In the genomic region with DNA sequence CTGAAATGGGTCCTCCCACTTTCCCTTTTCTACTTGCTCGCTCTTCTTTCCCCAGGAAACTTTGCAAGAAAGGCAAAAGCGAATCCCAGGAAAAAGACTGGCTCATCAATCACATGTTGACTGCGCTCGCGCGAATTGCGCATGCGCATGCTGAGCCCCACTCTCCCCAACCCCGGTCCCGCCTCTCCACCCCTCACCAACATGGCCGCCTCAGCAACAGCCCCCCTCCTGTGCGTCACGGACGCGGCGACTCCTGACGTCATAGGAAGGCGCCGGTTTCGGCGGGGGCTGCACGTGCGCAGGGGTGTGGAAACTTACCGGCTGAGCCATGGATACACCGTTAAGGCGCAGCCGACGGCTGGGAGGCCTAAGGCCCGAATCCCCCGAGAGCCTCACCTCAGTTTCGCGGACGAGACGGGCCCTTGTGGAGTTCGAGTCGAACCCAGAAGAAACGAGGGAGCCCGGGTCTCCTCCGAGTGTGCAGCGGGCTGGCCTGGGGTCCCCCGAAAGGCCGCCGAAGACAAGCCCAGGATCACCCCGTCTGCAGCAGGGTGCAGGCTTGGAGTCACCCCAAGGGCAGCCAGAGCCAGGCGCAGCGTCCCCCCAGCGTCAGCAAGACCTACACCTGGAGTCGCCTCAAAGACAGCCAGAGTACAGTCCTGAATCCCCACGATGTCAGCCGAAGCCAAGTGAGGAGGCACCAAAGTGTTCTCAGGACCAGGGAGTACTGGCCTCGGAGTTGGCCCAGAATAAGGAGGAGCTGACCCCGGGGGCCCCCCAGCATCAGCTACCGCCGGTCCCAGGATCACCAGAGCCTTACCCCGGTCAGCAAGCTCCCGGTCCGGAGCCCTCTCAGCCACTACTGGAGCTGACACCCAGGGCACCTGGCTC, we compare ENCODE assay signal across 1 cellular context.
TF ChIP-seq lines count a peak whose summit lies in the region.

TSS of gene CCDC86 (plus strand) at position 317 of the 891 bp plus-strand sequence. CDS start at position 329, 12 bp downstream.

TF ChIP-seq in K562, 482 proteins besides CTCF, POLR2A, EP300 and RAD21 (continued from another document and continues in another):
- TF ChIP-seq ZNF398 (CRISPR knock-in tag; IDR thresholded peaks at IDR 0.05), result no peak
- peak; percentile 63; the same call in 1 of the 2 replicates for TF ChIP-seq ZNF76 (CRISPR knock-in tag; IDR thresholded peaks at IDR 0.05; ENCODE audit: borderline replicate concordance)
- TF ChIP-seq, protein P1, sequence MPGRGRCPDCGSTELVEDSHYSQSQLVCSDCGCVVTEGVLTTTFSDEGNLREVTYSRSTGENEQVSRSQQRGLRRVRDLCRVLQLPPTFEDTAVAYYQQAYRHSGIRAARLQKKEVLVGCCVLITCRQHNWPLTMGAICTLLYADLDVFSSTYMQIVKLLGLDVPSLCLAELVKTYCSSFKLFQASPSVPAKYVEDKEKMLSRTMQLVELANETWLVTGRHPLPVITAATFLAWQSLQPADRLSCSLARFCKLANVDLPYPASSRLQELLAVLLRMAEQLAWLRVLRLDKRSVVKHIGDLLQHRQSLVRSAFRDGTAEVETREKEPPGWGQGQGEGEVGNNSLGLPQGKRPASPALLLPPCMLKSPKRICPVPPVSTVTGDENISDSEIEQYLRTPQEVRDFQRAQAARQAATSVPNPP (IDR thresholded peaks at IDR 0.05; ENCODE audit: borderline replicate concordance, insufficient read depth, insufficient read length), result no peak
- TF ChIP-seq SMAD4 (CRISPR knock-in tag; conservative IDR thresholded peaks at IDR 0.05), result peak; percentile 32; the same call in 1 of the 2 replicates
- no peak for TF ChIP-seq MCM2 (IDR thresholded peaks at IDR 0.05; ENCODE audit: low read depth)
- TF ChIP-seq, protein P2, sequence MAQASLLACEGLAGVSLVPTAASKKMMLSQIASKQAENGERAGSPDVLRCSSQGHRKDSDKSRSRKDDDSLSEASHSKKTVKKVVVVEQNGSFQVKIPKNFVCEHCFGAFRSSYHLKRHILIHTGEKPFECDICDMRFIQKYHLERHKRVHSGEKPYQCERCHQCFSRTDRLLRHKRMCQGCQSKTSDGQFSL (CRISPR knock-in tag; IDR thresholded peaks at IDR 0.05), result peak; percentile 96
- TF ChIP-seq, protein P2 (tag; IDR thresholded peaks at IDR 0.05), result peak in 1 of 2 experiments; percentile 89; a peak in 2 of 4 replicates
- no peak for TF ChIP-seq U2AF1 (optimal IDR thresholded peaks at IDR 0.05; ENCODE audit: low read depth, low read length)
- peak; percentile 28 for TF ChIP-seq CHD1 (IDR thresholded peaks at IDR 0.05; ENCODE audit: low read length)
- peak; percentile 100 for TF ChIP-seq CREM (IDR thresholded peaks at IDR 0.05; ENCODE audit: low read depth)
- peak; percentile 91 for TF ChIP-seq MBD2 (IDR thresholded peaks at IDR 0.05; ENCODE audit: borderline replicate concordance, low read depth)
- TF ChIP-seq SMARCB1 (IDR thresholded peaks at IDR 0.05; ENCODE audit: insufficient read length, low read depth), result no peak
- TF ChIP-seq HNRNPK (IDR thresholded peaks at IDR 0.05; ENCODE audit: low read depth, low read length, poor library complexity, severe bottlenecking), result no peak
- TF ChIP-seq, protein P3, sequence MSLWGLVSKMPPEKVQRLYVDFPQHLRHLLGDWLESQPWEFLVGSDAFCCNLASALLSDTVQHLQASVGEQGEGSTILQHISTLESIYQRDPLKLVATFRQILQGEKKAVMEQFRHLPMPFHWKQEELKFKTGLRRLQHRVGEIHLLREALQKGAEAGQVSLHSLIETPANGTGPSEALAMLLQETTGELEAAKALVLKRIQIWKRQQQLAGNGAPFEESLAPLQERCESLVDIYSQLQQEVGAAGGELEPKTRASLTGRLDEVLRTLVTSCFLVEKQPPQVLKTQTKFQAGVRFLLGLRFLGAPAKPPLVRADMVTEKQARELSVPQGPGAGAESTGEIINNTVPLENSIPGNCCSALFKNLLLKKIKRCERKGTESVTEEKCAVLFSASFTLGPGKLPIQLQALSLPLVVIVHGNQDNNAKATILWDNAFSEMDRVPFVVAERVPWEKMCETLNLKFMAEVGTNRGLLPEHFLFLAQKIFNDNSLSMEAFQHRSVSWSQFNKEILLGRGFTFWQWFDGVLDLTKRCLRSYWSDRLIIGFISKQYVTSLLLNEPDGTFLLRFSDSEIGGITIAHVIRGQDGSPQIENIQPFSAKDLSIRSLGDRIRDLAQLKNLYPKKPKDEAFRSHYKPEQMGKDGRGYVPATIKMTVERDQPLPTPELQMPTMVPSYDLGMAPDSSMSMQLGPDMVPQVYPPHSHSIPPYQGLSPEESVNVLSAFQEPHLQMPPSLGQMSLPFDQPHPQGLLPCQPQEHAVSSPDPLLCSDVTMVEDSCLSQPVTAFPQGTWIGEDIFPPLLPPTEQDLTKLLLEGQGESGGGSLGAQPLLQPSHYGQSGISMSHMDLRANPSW (CRISPR knock-in tag; IDR thresholded peaks at IDR 0.05), result no peak
- TF ChIP-seq FOXP1 (CRISPR knock-in tag; IDR thresholded peaks at IDR 0.05), result 0 out of 2 replicates have a peak, but pooled peaks have one; percentile 55
- TF ChIP-seq TFAM (CRISPR knock-in tag; conservative IDR thresholded peaks at IDR 0.05), result no peak
- TF ChIP-seq KAT2B (IDR thresholded peaks at IDR 0.05; ENCODE audit: low read depth, low read length), result no peak
- no peak for TF ChIP-seq TCF15 (CRISPR knock-in tag; IDR thresholded peaks at IDR 0.05)
- TF ChIP-seq CBFB (CRISPR knock-in tag; IDR thresholded peaks at IDR 0.05), result peak; percentile 87; the same call in 1 of the 2 replicates
- no peak for TF ChIP-seq DNMT1 (IDR thresholded peaks at IDR 0.05)
- TF ChIP-seq TGIF2 (CRISPR knock-in tag; IDR thresholded peaks at IDR 0.05), result no peak
- peak; percentile 25 for TF ChIP-seq TAF1 (IDR thresholded peaks at IDR 0.05; ENCODE audit: control insufficient read depth, extremely low read depth, insufficient read depth, low read length, severe bottlenecking)
- TF ChIP-seq, protein P4, sequence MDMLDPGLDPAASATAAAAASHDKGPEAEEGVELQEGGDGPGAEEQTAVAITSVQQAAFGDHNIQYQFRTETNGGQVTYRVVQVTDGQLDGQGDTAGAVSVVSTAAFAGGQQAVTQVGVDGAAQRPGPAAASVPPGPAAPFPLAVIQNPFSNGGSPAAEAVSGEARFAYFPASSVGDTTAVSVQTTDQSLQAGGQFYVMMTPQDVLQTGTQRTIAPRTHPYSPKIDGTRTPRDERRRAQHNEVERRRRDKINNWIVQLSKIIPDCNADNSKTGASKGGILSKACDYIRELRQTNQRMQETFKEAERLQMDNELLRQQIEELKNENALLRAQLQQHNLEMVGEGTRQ (CRISPR knock-in tag; IDR thresholded peaks at IDR 0.05), result peak; percentile 65
- TF ChIP-seq SAP30 (IDR thresholded peaks at IDR 0.05; ENCODE audit: borderline replicate concordance, insufficient read depth, low read depth, low read length, poor library complexity, severe bottlenecking), result peak; percentile 100
- TF ChIP-seq GTF3C2 (IDR thresholded peaks at IDR 0.05; ENCODE audit: borderline replicate concordance, extremely low read depth, insufficient read length), result no peak
- TF ChIP-seq LCOR (CRISPR knock-in tag; IDR thresholded peaks at IDR 0.05), result peak; percentile 67
- no peak for TF ChIP-seq ESRRB (CRISPR knock-in tag; IDR thresholded peaks at IDR 0.05; ENCODE audit: borderline replicate concordance)
- TF ChIP-seq, protein P5, sequence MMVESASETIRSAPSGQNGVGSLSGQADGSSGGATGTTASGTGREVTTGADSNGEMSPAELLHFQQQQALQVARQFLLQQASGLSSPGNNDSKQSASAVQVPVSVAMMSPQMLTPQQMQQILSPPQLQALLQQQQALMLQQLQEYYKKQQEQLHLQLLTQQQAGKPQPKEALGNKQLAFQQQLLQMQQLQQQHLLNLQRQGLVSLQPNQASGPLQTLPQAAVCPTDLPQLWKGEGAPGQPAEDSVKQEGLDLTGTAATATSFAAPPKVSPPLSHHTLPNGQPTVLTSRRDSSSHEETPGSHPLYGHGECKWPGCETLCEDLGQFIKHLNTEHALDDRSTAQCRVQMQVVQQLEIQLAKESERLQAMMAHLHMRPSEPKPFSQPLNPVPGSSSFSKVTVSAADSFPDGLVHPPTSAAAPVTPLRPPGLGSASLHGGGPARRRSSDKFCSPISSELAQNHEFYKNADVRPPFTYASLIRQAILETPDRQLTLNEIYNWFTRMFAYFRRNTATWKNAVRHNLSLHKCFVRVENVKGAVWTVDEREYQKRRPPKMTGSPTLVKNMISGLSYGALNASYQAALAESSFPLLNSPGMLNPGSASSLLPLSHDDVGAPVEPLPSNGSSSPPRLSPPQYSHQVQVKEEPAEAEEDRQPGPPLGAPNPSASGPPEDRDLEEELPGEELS (CRISPR knock-in tag; IDR thresholded peaks at IDR 0.05; ENCODE audit: borderline replicate concordance), result no peak
- TF ChIP-seq UBTF (IDR thresholded peaks at IDR 0.05; ENCODE audit: borderline replicate concordance in 1 of 2, low read depth in 2 of 2, low read length in 2 of 2), result 0 out of 4 replicates have a peak, but pooled peaks of 1 of the 2 experiments have one; percentile 49
- TF ChIP-seq ZNF766 (CRISPR knock-in tag; conservative IDR thresholded peaks at IDR 0.05), result no peak
- peak; percentile 99 for TF ChIP-seq MEIS2 (IDR thresholded peaks at IDR 0.05; ENCODE audit: partially characterized antibody)
- TF ChIP-seq, protein P6, sequence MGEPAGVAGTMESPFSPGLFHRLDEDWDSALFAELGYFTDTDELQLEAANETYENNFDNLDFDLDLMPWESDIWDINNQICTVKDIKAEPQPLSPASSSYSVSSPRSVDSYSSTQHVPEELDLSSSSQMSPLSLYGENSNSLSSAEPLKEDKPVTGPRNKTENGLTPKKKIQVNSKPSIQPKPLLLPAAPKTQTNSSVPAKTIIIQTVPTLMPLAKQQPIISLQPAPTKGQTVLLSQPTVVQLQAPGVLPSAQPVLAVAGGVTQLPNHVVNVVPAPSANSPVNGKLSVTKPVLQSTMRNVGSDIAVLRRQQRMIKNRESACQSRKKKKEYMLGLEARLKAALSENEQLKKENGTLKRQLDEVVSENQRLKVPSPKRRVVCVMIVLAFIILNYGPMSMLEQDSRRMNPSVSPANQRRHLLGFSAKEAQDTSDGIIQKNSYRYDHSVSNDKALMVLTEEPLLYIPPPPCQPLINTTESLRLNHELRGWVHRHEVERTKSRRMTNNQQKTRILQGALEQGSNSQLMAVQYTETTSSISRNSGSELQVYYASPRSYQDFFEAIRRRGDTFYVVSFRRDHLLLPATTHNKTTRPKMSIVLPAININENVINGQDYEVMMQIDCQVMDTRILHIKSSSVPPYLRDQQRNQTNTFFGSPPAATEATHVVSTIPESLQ (CRISPR knock-in tag; IDR thresholded peaks at IDR 0.05), result peak; percentile 94
- TF ChIP-seq NR1H2 (CRISPR knock-in tag; IDR thresholded peaks at IDR 0.05), result peak; percentile 92; the same call in 1 of the 2 replicates
- TF ChIP-seq MCM7 (IDR thresholded peaks at IDR 0.05), result no peak
- no peak for TF ChIP-seq ZC3H4 (CRISPR knock-in tag; IDR thresholded peaks at IDR 0.05; ENCODE audit: borderline replicate concordance)
- no peak for TF ChIP-seq GATA2 (CRISPR knock-in tag; IDR thresholded peaks at IDR 0.05)
- TF ChIP-seq ZNF324 (CRISPR knock-in tag; IDR thresholded peaks at IDR 0.05), result no peak
- TF ChIP-seq L3MBTL2 (IDR thresholded peaks at IDR 0.05), result peak; percentile 91
- no peak for TF ChIP-seq ZKSCAN3 (CRISPR knock-in tag; IDR thresholded peaks at IDR 0.05)
- no peak for TF ChIP-seq HOXB6 (CRISPR knock-in tag; IDR thresholded peaks at IDR 0.05; ENCODE audit: borderline replicate concordance)
